In genomic region chr20:33130553-33130952, GRCh38 we compare ENCODE assay signal across 26 cellular contexts. TPM values are rescaled to one million over a fixed set of nuclear protein-coding genes. Genes with fewer than 3 reads are reported as not detected.
A peak's percentile ranks its signal among the peaks of the same experiment; 100 is the strongest.
DNase-seq lines count a peak whose midpoint lies in the region; ATAC-seq and TF ChIP-seq lines count a peak whose summit lies in the region.
"Had no signal": no experiment of that assay in that cellular context is flagged by ENCODE, and none has a peak within 500 bp of the region (broad histone marks: within the 10 kb centered on the region; RNA-seq: fewer than 3 reads in every experiment).

No MANE protein-coding gene starts in this region.

- ATAC-seq in upper lobe of right lung (peak; percentile 85), HG03342 (IDR thresholded peaks at IDR 0.05; ENCODE audit: unreplicated experiment) (no peak)

- H3K9me3 ChIP-seq in breast epithelium (no peaks in the 10 kb centered on the region), upper lobe of right lung (no peaks in the 10 kb centered on the region)
- H3K9me3 ChIP-seq: SK-N-SH, tibial nerve had no signal

- POLR2A ChIA-PET in MCF 10A (lab: Yijun Ruan, JAX) (no interaction called here), RWPE1 (lab: Yijun Ruan, JAX; ENCODE audit: low non-redundant PET) (no interaction called here)

- DNase-seq in MCF 10A (ENCODE audit: unreplicated experiment) (peak; percentile 17), breast epithelium (ENCODE audit: low spot score in 2 of 2) (no peak), RWPE1 (ENCODE audit: low spot score) (no peak), fibroblast of the aortic adventitia (ENCODE audit: low read depth) (peak; percentile 40), upper lobe of right lung (no peak), A172 (ENCODE audit: low spot score) (no peak)
- DNase-seq in stimulated activated CD4-positive, alpha-beta T cell treated with anti-CD3 and anti-CD28 coated beads, Interleukin-1b, Interleukin-23, amount 100 ng/mL, for 48 hours, result no peak
- DNase-seq: activated CD4-positive, alpha-beta T cell treated with anti-CD3 and anti-CD28 coated beads for 1 hour; activated CD8-positive, alpha-beta memory T cell treated with anti-CD3 and anti-CD28 coated beads, Interleukin-2, amount 50 U/mL, for 4 hours; activated naive CD4-positive, alpha-beta T cell; aorta; CD4-positive, CD25-positive, alpha-beta regulatory T cell; DMS79 treated with DMSO at 0.1 percent for 48 hours; NCI-H1930; NCI-H524 treated with DMSO at 0.1 percent for 48 hours; SK-N-SH; T1000 had no signal

- peaks cover 25% of the 10 kb centered on the region for H3K27me3 Mint-ChIP-seq in MCF 10A (ENCODE audit: insufficient read depth, unreplicated experiment)

- CTCF ChIA-PET in MCF 10A (lab: Yijun Ruan, JAX) (no interaction called here), RWPE1 (lab: Yijun Ruan, JAX) (no interaction called here)

- no peaks in the 10 kb centered on the region for H3K36me3 ChIP-seq in breast epithelium
- no peaks in the 10 kb centered on the region for H3K36me3 ChIP-seq in upper lobe of right lung
- H3K36me3 ChIP-seq: tibial nerve had no signal

- no peak overlapping the region for H3K27ac Mint-ChIP-seq in MCF 10A (ENCODE audit: low read depth, unreplicated experiment)
- H3K27ac Mint-ChIP-seq: CD4-positive, CD25-positive, alpha-beta regulatory T cell had no signal

- H3K27me3 ChIP-seq in breast epithelium (peaks cover 0 to 13% of the 10 kb centered on the region in 2 donors), upper lobe of right lung (no peaks in the 10 kb centered on the region)
- H3K27me3 ChIP-seq: tibial nerve had no signal

- TF ChIP-seq CTCF in MCF 10A (IDR thresholded peaks at IDR 0.05; ENCODE audit: unreplicated experiment) (no peak), breast epithelium (IDR thresholded peaks at IDR 0.05) (no peak), RWPE1 (conservative IDR thresholded peaks at IDR 0.05; ENCODE audit: low read depth) (no peak), fibroblast of the aortic adventitia (IDR thresholded peaks at IDR 0.05; ENCODE audit: insufficient read depth, low read length) (no peak), upper lobe of right lung (IDR thresholded peaks at IDR 0.05) (no peak)

- no peak for TF ChIP-seq POLR2A in breast epithelium (IDR thresholded peaks at IDR 0.05)

- no peak overlapping the region for H3K4me3 Mint-ChIP-seq in MCF 10A (ENCODE audit: unreplicated experiment)
- H3K4me3 Mint-ChIP-seq: CD4-positive, CD25-positive, alpha-beta regulatory T cell had no signal

- no peak overlapping the region for H3K27ac ChIP-seq in breast epithelium
- peak overlapping the region; percentile 47; the same call in 1 of the 2 replicates for H3K27ac ChIP-seq in RWPE1
- H3K27ac ChIP-seq in upper lobe of right lung, result peak overlapping the region; percentile 36
- H3K27ac ChIP-seq: 22Rv1, coronary artery, hepatocyte, PC-9, tibial nerve had no signal

- no peaks in the 10 kb centered on the region for H3K36me3 Mint-ChIP-seq in MCF 10A (ENCODE audit: insufficient read depth, unreplicated experiment)
- H3K36me3 Mint-ChIP-seq: CD4-positive, CD25-positive, alpha-beta regulatory T cell had no signal

- H3K4me1 ChIP-seq in breast epithelium (no peaks in the 10 kb centered on the region), upper lobe of right lung (no peaks in the 10 kb centered on the region)
- H3K4me1 ChIP-seq: tibial nerve had no signal

- no peaks in the 10 kb centered on the region for H3K9me3 Mint-ChIP-seq in MCF 10A (ENCODE audit: unreplicated experiment)

- H3K4me1 Mint-ChIP-seq in MCF 10A (ENCODE audit: insufficient read depth, unreplicated experiment), result no peaks in the 10 kb centered on the region
- H3K4me1 Mint-ChIP-seq: CD4-positive, CD25-positive, alpha-beta regulatory T cell had no signal

- intact Hi-C loops in MCF 10A (cut with micrococcal nuclease), result no loop called here
- intact Hi-C loops in breast epithelium (cut with DNase I; ENCODE audit: low total_unique reads), result no loop called here
- intact Hi-C loops in upper lobe of right lung (cut with DNase I), result no loop called here

- no TSS peak for BruUV-seq in MCF 10A (replicated peaks; lab: Mats Ljungman, UMichigan)

- H3K4me3 ChIP-seq in breast epithelium (no peak overlapping the region), fibroblast of the aortic adventitia (ENCODE audit: low read depth, low read length) (no peak overlapping the region), upper lobe of right lung (no peak overlapping the region)
- H3K4me3 ChIP-seq: coronary artery, hepatocyte, PC-9, smooth muscle cell, tibial nerve had no signal

RNA-seq across cellular contexts. Expression of gene BPIFA2, which starts 37.4 kb away (rescaled TPM):
- total RNA-seq in MCF 10A (2022) (not detected in 2 replicates), breast epithelium (not detected), fibroblast of the aortic adventitia (ENCODE audit: low replicate concordance) (not detected in 2 replicates), upper lobe of right lung (not detected)
- total RNA-seq in A172 (2014; rRNA removed; shearing (Covaris generic)), result not detected in 2 replicates
- total RNA-seq: aorta; CD4-positive, CD25-positive, alpha-beta regulatory T cell; H1; hepatocyte; osteocyte; PC-9; smooth muscle cell had no signal

RNA-seq across cellular contexts. Expression of gene BPIFB4, which starts 51.1 kb away (rescaled TPM):
- not detected in 2 replicates for total RNA-seq in MCF 10A (2022)
- not detected for total RNA-seq in breast epithelium
- total RNA-seq in fibroblast of the aortic adventitia (ENCODE audit: low replicate concordance), result not detected in 2 replicates
- not detected for total RNA-seq in upper lobe of right lung
- not detected in 2 replicates for total RNA-seq in A172 (2014; rRNA removed; shearing (Covaris generic))
- total RNA-seq: aorta; CD4-positive, CD25-positive, alpha-beta regulatory T cell; H1; hepatocyte; osteocyte; PC-9; smooth muscle cell; tibial nerve had no signal

Comparison
In these comparisons a context has a peak if more than half of its experiments do, and no peak if none do; other contexts are left out.
1. DNase-seq: peak in MCF 10A (single experiment) and fibroblast of the aortic adventitia (single experiment); none in breast epithelium (0 of 2), RWPE1 (single experiment), upper lobe of right lung (single experiment), A172 (single experiment) and stimulated activated CD4-positive, alpha-beta T cell treated with anti-CD3 and anti-CD28 coated beads, Interleukin-1b, Interleukin-23, amount 100 ng/mL, for 48 hours (single experiment).
2. H3K27ac ChIP-seq: peak in RWPE1 (single experiment) and upper lobe of right lung (single experiment); none in breast epithelium (0 of 2).